ENCODE assay signal across 1 cellular context in genomic region chr22:49779853-49780271, GRCh38.
A peak's percentile ranks its signal among the peaks of the same experiment; 100 is the strongest.
TF ChIP-seq lines count a peak whose summit lies in the region.

No MANE protein-coding gene starts in this region.

TF ChIP-seq in HepG2, 621 proteins besides CTCF, POLR2A, EP300 and RAD21:
- TF ChIP-seq ZBTB40 (IDR thresholded peaks at IDR 0.05) (no peak), ZBTB40 (CRISPR knock-in tag; IDR thresholded peaks at IDR 0.05) (no peak), AGO2 (optimal IDR thresholded peaks at IDR 0.05; ENCODE audit: low read depth, low read length) (peak; percentile 37), JUN (CRISPR knock-in tag; IDR thresholded peaks at IDR 0.05) (no peak), KLF15 (CRISPR knock-in tag; IDR thresholded peaks at IDR 0.05; ENCODE audit: borderline replicate concordance) (no peak), PTBP1 (IDR thresholded peaks at IDR 0.05; ENCODE audit: low read depth, low read length, poor library complexity, severe bottlenecking) (no peak), HNF1A (IDR thresholded peaks at IDR 0.05; ENCODE audit: low read depth) (no peak), HNF1A (CRISPR knock-in tag; IDR thresholded peaks at IDR 0.05; ENCODE audit: borderline replicate concordance) (no peak), ZNF569 (CRISPR knock-in tag; IDR thresholded peaks at IDR 0.05; ENCODE audit: borderline replicate concordance) (no peak)
